ENCODE assay signal across 31 cellular contexts in genomic region chr3:33943277-33943676, GRCh38.
"Had no signal": no experiment of that assay in that cellular context is flagged by ENCODE, and none has a peak within 500 bp of the region (broad histone marks: within the 10 kb centered on the region; RNA-seq: fewer than 3 reads in every experiment).

No MANE protein-coding gene starts in this region.

- H3K27ac ChIP-seq: adrenal gland, ascending aorta, cardiac muscle cell, VCaP had no signal

- H3K27me3 ChIP-seq: adrenal gland, ascending aorta, cardiac muscle cell had no signal

- DNase-seq: activated B cell treated with CpG ODN at 0.5 μM for 24 hours; activated CD4-positive, alpha-beta memory T cell treated with anti-CD3 and anti-CD28 coated beads for 36 hours; activated CD4-positive, alpha-beta T cell treated with anti-CD3 and anti-CD28 coated beads for 4 hours; activated CD4-positive, alpha-beta T cell treated with anti-CD3 and anti-CD28 coated beads, Interleukin-2, amount 10 ng/mL, durations not matched to agents 24 days and 14 days; activated CD4-positive, alpha-beta T cell treated with anti-CD3 and anti-CD28 coated beads, Interleukin-2, amount 50 U/mL, for 1 hour; activated CD4-positive, alpha-beta T cell treated with anti-CD3 and anti-CD28 coated beads, Interleukin-2, amount 50 U/mL, for 4 hours; activated CD4-positive, CD25-positive, alpha-beta regulatory T cell treated with anti-CD3 and anti-CD28 coated beads, Interleukin-2, amount 50 U/mL, for 72 hours; activated CD8-positive, alpha-beta memory T cell treated with anti-CD3 and anti-CD28 coated beads, Interleukin-2, amount 50 U/mL, for 4 hours; activated CD8-positive, alpha-beta T cell treated with anti-CD3 and anti-CD28 coated beads for 36 hours; activated effector memory CD4-positive, alpha-beta T cell treated with anti-CD3 and anti-CD28 coated beads, Interleukin-2, amount 50 U/mL, for 16 hours; activated gamma-delta T cell treated with Interleukin-2 at 50 U/mL for 16 hours; activated naive CD4-positive, alpha-beta T cell; activated naive CD4-positive, alpha-beta T cell treated with anti-CD3 and anti-CD28 coated beads for 36 hours; activated naive CD4-positive, alpha-beta T cell treated with anti-CD3 and anti-CD28 coated beads, Interleukin-2, amount 50 U/mL, for 16 hours; activated naive CD8-positive, alpha-beta T cell treated with anti-CD3 and anti-CD28 coated beads for 36 hours; activated T-cell treated with anti-CD3 and anti-CD28 coated beads for 4 hours; activated T-cell treated with anti-CD3 and anti-CD28 coated beads, Interleukin-2, amount 50 U/mL, for 1 hour; activated T-cell treated with anti-CD3 and anti-CD28 coated beads, Interleukin-2, amount 50 U/mL, for 4 hours; activated T-cell treated with anti-CD3 and anti-CD28 coated beads, Interleukin-2, amount 50 U/mL, for 72 hours; amniotic stem cell; cerebellar nuclear complex; T-helper 1 cell; T-helper 2 cell; T-helper 9 cell had no signal

- FAIRE-seq: bronchial epithelial cell, TTC549 had no signal

- H3K36me3 ChIP-seq: adrenal gland, ascending aorta, cardiac muscle cell had no signal

- ATAC-seq: activated CD8-positive, alpha-beta T cell treated with anti-CD3 and anti-CD28 coated beads for 36 hours; activated T-cell treated with anti-CD3 and anti-CD28 coated beads, Interleukin-2, amount 50 U/mL, for 4 hours; activated T-cell treated with anti-CD3 and anti-CD28 coated beads, Interleukin-2, amount 50 U/mL, for 72 hours; activated T-helper 17 cell treated with anti-CD3 and anti-CD28 coated beads, Interleukin-2, amount 50 U/mL, for 72 hours had no signal

- H3K4me1 ChIP-seq: adrenal gland, ascending aorta had no signal

- H3K9me3 ChIP-seq: adrenal gland, ascending aorta had no signal

- H3K4me3 ChIP-seq: adrenal gland, ascending aorta, cardiac muscle cell had no signal
